3 cellular contexts compared by ENCODE assay signal in the genomic region with DNA sequence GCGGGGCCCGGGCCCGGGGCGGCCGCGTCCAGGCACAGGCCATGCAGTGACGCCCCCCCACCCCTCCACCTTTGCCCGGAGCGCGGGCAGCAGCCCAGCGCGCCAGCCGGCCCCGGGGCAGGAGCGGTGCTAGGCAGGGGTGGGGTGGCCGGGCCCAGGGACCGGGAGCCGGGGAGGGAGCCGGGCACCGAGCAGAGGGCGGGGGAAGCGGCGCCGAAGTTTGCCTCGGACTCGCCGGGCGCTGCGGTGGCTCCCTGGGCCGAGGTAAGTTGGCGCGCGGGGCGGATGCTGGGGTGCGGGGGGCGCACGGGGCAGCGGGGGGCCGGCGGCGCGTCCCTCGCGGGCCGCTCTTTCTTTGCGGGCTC.
TF ChIP-seq lines count a peak whose summit lies in the region.

No MANE protein-coding gene starts in this region.

TF ChIP-seq in SK-N-SH, 30 proteins besides CTCF, POLR2A, EP300 and RAD21 (continued from another document):
- TF ChIP-seq, protein P1, sequence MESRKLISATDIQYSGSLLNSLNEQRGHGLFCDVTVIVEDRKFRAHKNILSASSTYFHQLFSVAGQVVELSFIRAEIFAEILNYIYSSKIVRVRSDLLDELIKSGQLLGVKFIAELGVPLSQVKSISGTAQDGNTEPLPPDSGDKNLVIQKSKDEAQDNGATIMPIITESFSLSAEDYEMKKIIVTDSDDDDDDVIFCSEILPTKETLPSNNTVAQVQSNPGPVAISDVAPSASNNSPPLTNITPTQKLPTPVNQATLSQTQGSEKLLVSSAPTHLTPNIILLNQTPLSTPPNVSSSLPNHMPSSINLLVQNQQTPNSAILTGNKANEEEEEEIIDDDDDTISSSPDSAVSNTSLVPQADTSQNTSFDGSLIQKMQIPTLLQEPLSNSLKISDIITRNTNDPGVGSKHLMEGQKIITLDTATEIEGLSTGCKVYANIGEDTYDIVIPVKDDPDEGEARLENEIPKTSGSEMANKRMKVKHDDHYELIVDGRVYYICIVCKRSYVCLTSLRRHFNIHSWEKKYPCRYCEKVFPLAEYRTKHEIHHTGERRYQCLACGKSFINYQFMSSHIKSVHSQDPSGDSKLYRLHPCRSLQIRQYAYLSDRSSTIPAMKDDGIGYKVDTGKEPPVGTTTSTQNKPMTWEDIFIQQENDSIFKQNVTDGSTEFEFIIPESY (IDR thresholded peaks at IDR 0.05; ENCODE audit: borderline replicate concordance, low read depth), result no peak
- no peak for TF ChIP-seq FOXM1 (IDR thresholded peaks at IDR 0.05; ENCODE audit: low read depth)
- TF ChIP-seq FOXJ3 (CRISPR knock-in tag; IDR thresholded peaks at IDR 0.05), result no peak

TF ChIP-seq in SK-N-SH treated with all-trans-retinoic acid at 6 μM for 48 hours, 23 proteins besides CTCF, POLR2A, EP300 and RAD21 (continued from another document):
- TF ChIP-seq, protein P2, sequence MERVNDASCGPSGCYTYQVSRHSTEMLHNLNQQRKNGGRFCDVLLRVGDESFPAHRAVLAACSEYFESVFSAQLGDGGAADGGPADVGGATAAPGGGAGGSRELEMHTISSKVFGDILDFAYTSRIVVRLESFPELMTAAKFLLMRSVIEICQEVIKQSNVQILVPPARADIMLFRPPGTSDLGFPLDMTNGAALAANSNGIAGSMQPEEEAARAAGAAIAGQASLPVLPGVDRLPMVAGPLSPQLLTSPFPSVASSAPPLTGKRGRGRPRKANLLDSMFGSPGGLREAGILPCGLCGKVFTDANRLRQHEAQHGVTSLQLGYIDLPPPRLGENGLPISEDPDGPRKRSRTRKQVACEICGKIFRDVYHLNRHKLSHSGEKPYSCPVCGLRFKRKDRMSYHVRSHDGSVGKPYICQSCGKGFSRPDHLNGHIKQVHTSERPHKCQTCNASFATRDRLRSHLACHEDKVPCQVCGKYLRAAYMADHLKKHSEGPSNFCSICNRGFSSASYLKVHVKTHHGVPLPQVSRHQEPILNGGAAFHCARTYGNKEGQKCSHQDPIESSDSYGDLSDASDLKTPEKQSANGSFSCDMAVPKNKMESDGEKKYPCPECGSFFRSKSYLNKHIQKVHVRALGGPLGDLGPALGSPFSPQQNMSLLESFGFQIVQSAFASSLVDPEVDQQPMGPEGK (CRISPR knock-in tag; IDR thresholded peaks at IDR 0.05; ENCODE audit: borderline replicate concordance), result no peak
- TF ChIP-seq ZC3H10 (CRISPR knock-in tag; IDR thresholded peaks at IDR 0.05) (no peak), TOX (CRISPR knock-in tag; IDR thresholded peaks at IDR 0.05; ENCODE audit: borderline replicate concordance) (no peak), ZFP3 (CRISPR knock-in tag; IDR thresholded peaks at IDR 0.05) (no peak), BACH2 (CRISPR knock-in tag; IDR thresholded peaks at IDR 0.05; ENCODE audit: borderline replicate concordance) (no peak), CSDC2 (CRISPR knock-in tag; IDR thresholded peaks at IDR 0.05) (no peak), ESRRG (CRISPR knock-in tag; IDR thresholded peaks at IDR 0.05) (no peak), OSR1 (CRISPR knock-in tag; IDR thresholded peaks at IDR 0.05) (no peak), PPARA (CRISPR knock-in tag; IDR thresholded peaks at IDR 0.05; ENCODE audit: borderline replicate concordance) (no peak), ZFP30 (CRISPR knock-in tag; IDR thresholded peaks at IDR 0.05) (no peak), ZNF70 (CRISPR knock-in tag; IDR thresholded peaks at IDR 0.05) (no peak), RARB (CRISPR knock-in tag; IDR thresholded peaks at IDR 0.05) (no peak), CSRNP3 (CRISPR knock-in tag; IDR thresholded peaks at IDR 0.05) (no peak), TSHZ2 (CRISPR knock-in tag; IDR thresholded peaks at IDR 0.05) (no peak), ARNTL (CRISPR knock-in tag; IDR thresholded peaks at IDR 0.05; ENCODE audit: borderline replicate concordance, low read depth) (no peak)
- TF ChIP-seq, protein P3, sequence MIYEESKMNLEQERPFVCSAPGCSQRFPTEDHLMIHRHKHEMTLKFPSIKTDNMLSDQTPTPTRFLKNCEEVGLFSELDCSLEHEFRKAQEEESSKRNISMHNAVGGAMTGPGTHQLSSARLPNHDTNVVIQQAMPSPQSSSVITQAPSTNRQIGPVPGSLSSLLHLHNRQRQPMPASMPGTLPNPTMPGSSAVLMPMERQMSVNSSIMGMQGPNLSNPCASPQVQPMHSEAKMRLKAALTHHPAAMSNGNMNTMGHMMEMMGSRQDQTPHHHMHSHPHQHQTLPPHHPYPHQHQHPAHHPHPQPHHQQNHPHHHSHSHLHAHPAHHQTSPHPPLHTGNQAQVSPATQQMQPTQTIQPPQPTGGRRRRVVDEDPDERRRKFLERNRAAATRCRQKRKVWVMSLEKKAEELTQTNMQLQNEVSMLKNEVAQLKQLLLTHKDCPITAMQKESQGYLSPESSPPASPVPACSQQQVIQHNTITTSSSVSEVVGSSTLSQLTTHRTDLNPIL (CRISPR knock-in tag; IDR thresholded peaks at IDR 0.05; ENCODE audit: low read depth), result no peak

TF ChIP-seq in liver, 16 proteins besides CTCF, POLR2A, EP300 and RAD21 (continued from another document):
- TF ChIP-seq REST (IDR thresholded peaks at IDR 0.05), result no peak
- no peak for TF ChIP-seq SP1 (IDR thresholded peaks at IDR 0.05)
- TF ChIP-seq HNF4A (conservative IDR thresholded peaks at IDR 0.05), result no peak
- TF ChIP-seq RXRA (IDR thresholded peaks at IDR 0.05), result no peak
